In the genomic region with DNA sequence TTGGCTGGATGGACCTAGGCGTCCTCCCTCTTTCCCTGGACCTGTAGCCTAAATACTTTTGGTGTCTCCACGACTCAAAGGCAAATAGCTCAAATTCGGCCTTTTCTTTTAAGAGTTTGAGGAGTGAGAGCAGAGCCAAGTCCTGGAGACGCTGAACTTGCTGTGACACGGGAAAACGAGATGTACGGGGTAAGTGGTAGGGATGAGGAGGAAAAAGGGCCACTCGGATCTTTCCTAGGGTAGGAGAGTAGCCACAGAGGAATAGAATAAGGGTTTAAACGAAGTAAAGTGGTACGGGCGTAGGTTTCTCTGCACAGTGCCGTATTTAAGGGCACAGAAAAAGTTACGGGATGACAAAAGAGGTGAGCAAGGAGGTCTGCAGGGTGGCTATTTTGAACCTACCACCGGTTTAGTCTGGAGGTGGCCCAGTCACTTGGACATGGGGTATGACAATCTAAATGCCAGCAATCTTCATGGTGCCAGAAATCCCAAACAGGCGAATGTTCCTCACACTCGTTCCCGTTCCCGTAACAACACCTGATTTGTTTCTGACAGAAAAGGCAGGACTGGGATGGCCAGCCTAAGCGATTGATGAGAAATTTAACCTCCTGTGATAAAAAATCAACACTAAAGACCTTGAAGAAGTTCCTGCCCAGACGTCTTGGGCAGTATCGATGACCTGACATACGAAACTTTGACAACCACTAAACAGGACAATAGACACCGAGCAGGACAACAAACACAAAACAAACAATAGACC, we compare ENCODE assay signal across 23 cellular contexts.
DNase-seq lines count a peak whose midpoint lies in the region; ATAC-seq, FAIRE-seq and TF ChIP-seq lines count a peak whose summit lies in the region.
"Had no signal": no experiment of that assay in that cellular context is flagged by ENCODE, and none has a peak within 500 bp of the region (broad histone marks: within the 10 kb centered on the region; RNA-seq: fewer than 3 reads in every experiment).

No MANE protein-coding gene starts in this region.

- H2AFZ ChIP-seq in endothelial cell of umbilical vein (ENCODE audit: low read depth, low read length): no peak overlapping the region

- H3K9me1 ChIP-seq in endothelial cell of umbilical vein (replicated peaks; ENCODE audit: control insufficient read depth, extremely low read depth, insufficient read depth, low read length): no peaks in the 10 kb centered on the region

- WGBS in testis, 2 donors: 8 to 10% methylated on average over 23 of the region's 23 CpGs

- peak overlapping the region; percentile 80 for H3K27ac Mint-ChIP-seq in activated naive CD4-positive, alpha-beta T cell treated with anti-CD3 and anti-CD28 coated beads, Interleukin-2, amount 50 U/mL, for 24 hours
- no peak overlapping the region for H3K27ac Mint-ChIP-seq in activated CD4-positive, alpha-beta memory T cell treated with anti-CD3 and anti-CD28 coated beads for 36 hours
- peak overlapping the region; percentile 89 for H3K27ac Mint-ChIP-seq in stimulated activated naive B cell treated with anti-CD40 and anti-IgM and Interleukin-4, amounts not matched to agents 10 μg/mL and 1 μg/mL and 100 μg/mL, for 72 hours
- H3K27ac Mint-ChIP-seq: CD14-positive monocyte had no signal

- peaks cover 11% of the 10 kb centered on the region for H3K9me3 Mint-ChIP-seq in activated naive CD4-positive, alpha-beta T cell treated with anti-CD3 and anti-CD28 coated beads, Interleukin-2, amount 50 U/mL, for 24 hours
- H3K9me3 Mint-ChIP-seq in activated CD4-positive, alpha-beta memory T cell treated with anti-CD3 and anti-CD28 coated beads for 36 hours: peaks cover 13% of the 10 kb centered on the region
- peaks cover 6 to 10% of the 10 kb centered on the region in 2 donors for H3K9me3 Mint-ChIP-seq in stimulated activated naive B cell treated with anti-CD40 and anti-IgM and Interleukin-4, amounts not matched to agents 10 μg/mL and 1 μg/mL and 100 μg/mL, for 72 hours

- peaks cover 7% of the 10 kb centered on the region for H3K4me1 Mint-ChIP-seq in activated naive CD4-positive, alpha-beta T cell treated with anti-CD3 and anti-CD28 coated beads, Interleukin-2, amount 50 U/mL, for 24 hours
- H3K4me1 Mint-ChIP-seq in activated CD4-positive, alpha-beta memory T cell treated with anti-CD3 and anti-CD28 coated beads for 36 hours (ENCODE audit: low read depth): peaks cover 6% of the 10 kb centered on the region
- peaks cover 0 to 6% of the 10 kb centered on the region in 2 donors for H3K4me1 Mint-ChIP-seq in stimulated activated naive B cell treated with anti-CD40 and anti-IgM and Interleukin-4, amounts not matched to agents 10 μg/mL and 1 μg/mL and 100 μg/mL, for 72 hours

- CTCF ChIA-PET in activated CD4-positive, alpha-beta memory T cell treated with anti-CD3 and anti-CD28 coated beads for 36 hours (lab: Charles Lee): no interaction called here
- CTCF ChIA-PET in endothelial cell of umbilical vein (lab: Charles Lee): no interaction called here

- H3K27me3 ChIP-seq in endothelial cell of umbilical vein (ENCODE audit: control insufficient read depth in 2 of 2, insufficient read depth in 2 of 2, low read length in 2 of 2) (peaks cover 83 to 93% of the 10 kb centered on the region in 2 experiments), testis (peaks cover 3% of the 10 kb centered on the region)
- H3K27me3 ChIP-seq: vagina had no signal

- no peak for FAIRE-seq in endothelial cell of umbilical vein (lab: Jason Lieb, UNC)
- FAIRE-seq: G401.6 had no signal

- H3K27me3 Mint-ChIP-seq in activated naive CD4-positive, alpha-beta T cell treated with anti-CD3 and anti-CD28 coated beads, Interleukin-2, amount 50 U/mL, for 24 hours: peaks cover 84% of the 10 kb centered on the region
- H3K27me3 Mint-ChIP-seq in activated CD4-positive, alpha-beta memory T cell treated with anti-CD3 and anti-CD28 coated beads for 36 hours: peaks cover 90% of the 10 kb centered on the region
- H3K27me3 Mint-ChIP-seq in stimulated activated naive B cell treated with anti-CD40 and anti-IgM and Interleukin-4, amounts not matched to agents 10 μg/mL and 1 μg/mL and 100 μg/mL, for 72 hours: peaks cover 87 to 98% of the 10 kb centered on the region in 2 donors

- ATAC-seq in stimulated activated naive B cell treated with anti-CD40 and anti-IgM and Interleukin-4, amounts not matched to agents 10 μg/mL and 1 μg/mL and 100 μg/mL, for 72 hours (replicated peaks): no peak
- ATAC-seq: heart right ventricle, left ventricle myocardium superior had no signal

- no peaks in the 10 kb centered on the region for H3K79me2 ChIP-seq in endothelial cell of umbilical vein (ENCODE audit: control insufficient read depth, insufficient read depth, low read length)

- intact Hi-C loops in activated CD4-positive, alpha-beta memory T cell treated with anti-CD3 and anti-CD28 coated beads for 36 hours (cut with micrococcal nuclease): loop anchor here (5.0 kb wide), 2 partner anchors 37 to 38 kb away; no protein-coding TSS in a partner anchor
- intact Hi-C loops in endothelial cell of umbilical vein (cut with micrococcal nuclease): no loop called here
- intact Hi-C loops in testis (cut with DNase I; ENCODE audit: low total_unique reads): no loop called here

- no peak overlapping the region for H3K4me2 ChIP-seq in endothelial cell of umbilical vein (ENCODE audit: insufficient read depth, low read length)
- H3K4me2 ChIP-seq: KMS-11 had no signal

- H3K36me3 ChIP-seq in endothelial cell of umbilical vein (ENCODE audit: control insufficient read depth in 2 of 2, extremely low read depth in 1 of 2, insufficient read depth in 2 of 2, low read length in 2 of 2): no peaks in the 10 kb centered on the region
- no peaks in the 10 kb centered on the region for H3K36me3 ChIP-seq in testis (ENCODE audit: low read depth, missing control alignments)
- H3K36me3 ChIP-seq: heart right ventricle, vagina had no signal

- no peak for TF ChIP-seq POLR2A in endothelial cell of umbilical vein (IDR thresholded peaks at IDR 0.05; ENCODE audit: low read depth, low read length)
- TF ChIP-seq POLR2A in testis (IDR thresholded peaks at IDR 0.05): no peak

- DNase-seq in activated naive CD4-positive, alpha-beta T cell treated with Interleukin-2 at 50 U/mL for 16 hours: no peak
- no peak for DNase-seq in activated CD4-positive, alpha-beta memory T cell treated with anti-CD3 and anti-CD28 coated beads for 36 hours
- DNase-seq in endothelial cell of umbilical vein (ENCODE audit: low read depth, low spot score) (no peak), testis (no peak), NCI-H2227 treated with DMSO at 0.1 percent for 48 hours (lab: John Stamatoyannopoulos, UW) (no peak)
- DNase-seq in stimulated activated naive B cell treated with anti-CD40 and anti-IgM and Interleukin-4, amounts not matched to agents 10 μg/mL and 1 μg/mL and 100 μg/mL, for 72 hours: no peak
- no peak for DNase-seq in stimulated activated CD4-positive, alpha-beta T cell treated with anti-CD3 and anti-CD28 coated beads, Interleukin-15, amount 100 ng/mL, for 24 hours
- DNase-seq: activated T-cell treated with anti-CD3 and anti-CD28 coated beads, Interleukin-2, amount 50 U/mL, for 24 hours; cortex of kidney; DMS 273 treated with DMSO at 0.1 percent for 48 hours; heart right ventricle; left ventricle myocardium superior; NCI-H2029; NCI-H345; nucleus accumbens; SHP77; stimulated activated CD8-positive, alpha-beta memory T cell treated with anti-CD3 and anti-CD28 coated beads, Interleukin-4, amount 100 ng/mL, for 48 hours; substantia nigra had no signal

- TF ChIP-seq CTCF in endothelial cell of umbilical vein (IDR thresholded peaks at IDR 0.05; ENCODE audit: extremely low read depth in 1 of 2, insufficient read depth in 1 of 2, low read depth in 1 of 2, low read length in 2 of 2): no peak
- TF ChIP-seq CTCF in testis (IDR thresholded peaks at IDR 0.05): no peak

- no peaks in the 10 kb centered on the region for H3K4me1 ChIP-seq in endothelial cell of umbilical vein (ENCODE audit: control insufficient read depth, extremely low read depth, insufficient read depth, low read length)
- H3K4me1 ChIP-seq in testis: no peaks in the 10 kb centered on the region
- H3K4me1 ChIP-seq: heart right ventricle, vagina had no signal

- H3K36me3 Mint-ChIP-seq in activated naive CD4-positive, alpha-beta T cell treated with anti-CD3 and anti-CD28 coated beads, Interleukin-2, amount 50 U/mL, for 24 hours: peaks cover 15% of the 10 kb centered on the region
- peaks cover 24% of the 10 kb centered on the region for H3K36me3 Mint-ChIP-seq in activated CD4-positive, alpha-beta memory T cell treated with anti-CD3 and anti-CD28 coated beads for 36 hours
- H3K36me3 Mint-ChIP-seq in stimulated activated naive B cell treated with anti-CD40 and anti-IgM and Interleukin-4, amounts not matched to agents 10 μg/mL and 1 μg/mL and 100 μg/mL, for 72 hours: peaks cover 4 to 15% of the 10 kb centered on the region in 2 donors

- no peak overlapping the region for H3K4me3 ChIP-seq in endothelial cell of umbilical vein (replicated peaks in 1 of 3; ENCODE audit: insufficient read depth in 1 of 3, low read depth in 1 of 3, low read length in 3 of 3)
- H3K4me3 ChIP-seq in testis: no peak overlapping the region
- H3K4me3 ChIP-seq: heart right ventricle, vagina had no signal

- H3K27ac ChIP-seq in endothelial cell of umbilical vein (ENCODE audit: insufficient read depth, low read depth, low read length) (no peak overlapping the region), testis (no peak overlapping the region)
- H3K27ac ChIP-seq: heart right ventricle, KMS-11, vagina had no signal

- H4K20me1 ChIP-seq in endothelial cell of umbilical vein (replicated peaks; ENCODE audit: control insufficient read depth, extremely low read depth, insufficient read depth, low read length): no peaks in the 10 kb centered on the region

- H3K9ac ChIP-seq in endothelial cell of umbilical vein (replicated peaks; ENCODE audit: extremely low read depth, insufficient read depth, low read length): no peak overlapping the region
- H3K9ac ChIP-seq: KMS-11 had no signal

- POLR2A ChIA-PET in activated CD4-positive, alpha-beta memory T cell treated with anti-CD3 and anti-CD28 coated beads for 36 hours (lab: Charles Lee): no interaction called here
- POLR2A ChIA-PET in endothelial cell of umbilical vein (lab: Charles Lee): no interaction called here

- H3K4me3 Mint-ChIP-seq in activated naive CD4-positive, alpha-beta T cell treated with anti-CD3 and anti-CD28 coated beads, Interleukin-2, amount 50 U/mL, for 24 hours: peak overlapping the region; percentile 23
- H3K4me3 Mint-ChIP-seq in activated CD4-positive, alpha-beta memory T cell treated with anti-CD3 and anti-CD28 coated beads for 36 hours: peak overlapping the region; percentile 10
- no peak overlapping the region for H3K4me3 Mint-ChIP-seq in stimulated activated naive B cell treated with anti-CD40 and anti-IgM and Interleukin-4, amounts not matched to agents 10 μg/mL and 1 μg/mL and 100 μg/mL, for 72 hours
- H3K4me3 Mint-ChIP-seq: activated T-cell treated with anti-CD3 and anti-CD28 coated beads, Interleukin-2, amount 50 U/mL, for 24 hours had no signal

- BruUV-seq in endothelial cell of umbilical vein (replicated peaks; lab: Mats Ljungman, UMichigan): no TSS peak

- dilution Hi-C loops in endothelial cell of umbilical vein (cut with MboI; ENCODE audit: extremely low pct_ligation_motif_present, low sequenced_read_pairs): no loop called here

- no peaks in the 10 kb centered on the region for H3K9me3 ChIP-seq in endothelial cell of umbilical vein (replicated peaks; ENCODE audit: control insufficient read depth, insufficient read depth, low read length)
- no peaks in the 10 kb centered on the region for H3K9me3 ChIP-seq in testis
- H3K9me3 ChIP-seq: vagina had no signal

Comparison
In these comparisons a context has a peak if more than half of its experiments do, and no peak if none do; other contexts are left out.
1. H3K4me3 Mint-ChIP-seq: peak in activated naive CD4-positive, alpha-beta T cell treated with anti-CD3 and anti-CD28 coated beads, Interleukin-2, amount 50 U/mL, for 24 hours (single experiment) and activated CD4-positive, alpha-beta memory T cell treated with anti-CD3 and anti-CD28 coated beads for 36 hours (single experiment); none in stimulated activated naive B cell treated with anti-CD40 and anti-IgM and Interleukin-4, amounts not matched to agents 10 μg/mL and 1 μg/mL and 100 μg/mL, for 72 hours (0 of 2).